8 cellular contexts compared by ENCODE assay signal in genomic region chr20:45771182-45771759, GRCh38. TPM values are rescaled to one million over a fixed set of nuclear protein-coding genes. Genes with fewer than 3 reads are reported as not detected.
DNase-seq lines count a peak whose midpoint lies in the region; ATAC-seq and TF ChIP-seq lines count a peak whose summit lies in the region.

No MANE protein-coding gene starts in this region.

- POLR2A ChIA-PET in BJ (lab: Charles Lee) (no interaction called here), HEK293 (lab: Yijun Ruan, JAX) (interaction anchor here (0.6 to 0.8 kb wide), 2 partner anchors 334 to 337 kb away, joined by 4 read pairs; no protein-coding TSS in a partner anchor)

- ATAC-seq in HG03139 (IDR thresholded peaks at IDR 0.05; ENCODE audit: unreplicated experiment): no peak

- H3K36me3 ChIP-seq in BJ (ENCODE audit: control insufficient read depth, insufficient read depth, low read length) (no peaks in the 10 kb centered on the region), HEK293 (ENCODE audit: control insufficient read depth in 2 of 2, insufficient read depth in 1 of 2, low read length in 2 of 2) (no peaks in the 10 kb centered on the region)

- H3K9me3 ChIP-seq in HEK293 (ENCODE audit: control insufficient read depth, insufficient read depth, low read depth, low read length): no peaks in the 10 kb centered on the region

- H3K4me3 ChIP-seq in BJ (ENCODE audit: low read depth, low read length) (no peak overlapping the region), HEK293 (ENCODE audit: low read depth, low read length) (no peak overlapping the region), lower leg skin (ENCODE audit: low read depth, poor library complexity, severe bottlenecking) (no peak overlapping the region)

- intact Hi-C loops in lower leg skin (cut with DNase I; ENCODE audit: low total_unique reads): loop anchor here (5.0 kb wide), 1 partner anchor 314 kb away; no protein-coding TSS in a partner anchor

- WGBS in lower leg skin, 2 donors: 23 to 28% methylated on average over 5 of the region's 5 CpGs

- H3K27ac ChIP-seq in HEK293 (ENCODE audit: extremely low read depth, low read depth, low read length): no peak overlapping the region

- CTCF ChIA-PET in BJ (lab: Yijun Ruan, JAX): interaction anchor here (0.7 to 3.3 kb wide), 62 partner anchors 9 to 555 kb away, joined by 3 to 38 read pairs (median 5); partner anchors contain the start of genes EPPIN, SYS1, WFDC10A and WFDC6
- CTCF ChIA-PET in HEK293 (lab: Yijun Ruan, JAX): interaction anchor here (0.6 to 2.8 kb wide), 88 partner anchors 9 to 759 kb away, joined by 3 to 53 read pairs (median 5); partner anchors contain the start of genes DBNDD2, DNTTIP1, EPPIN and SPINT4

- no peak for TF ChIP-seq POLR2A in lower leg skin (IDR thresholded peaks at IDR 0.05)

- H3K27me3 ChIP-seq in BJ (ENCODE audit: control insufficient read depth, insufficient read depth, low read length): peaks cover 18% of the 10 kb centered on the region

- TF ChIP-seq CTCF in BJ (IDR thresholded peaks at IDR 0.05; ENCODE audit: insufficient read depth, low read depth, low read length): peak; percentile 90
- TF ChIP-seq CTCF in HEK293 (tag by site-specific recombination; IDR thresholded peaks at IDR 0.05): peak; percentile 82
- TF ChIP-seq CTCF in lower leg skin (IDR thresholded peaks at IDR 0.05): peak in 1 of 3 donors; percentile 82

- H3K4me1 ChIP-seq in HEK293 (ENCODE audit: control insufficient read depth, insufficient read depth, low read length): no peaks in the 10 kb centered on the region

- DNase-seq in BJ (ENCODE audit: low read depth) (no peak), NCI-H524 (lab: John Stamatoyannopoulos, UW) (peak; percentile 47 to 78), dedifferentiated amniotic fluid mesenchymal stem cell (ENCODE audit: extremely low spot score) (peak; percentile 78), lower leg skin (ENCODE audit: low spot score in 2 of 2) (peak; percentile 81 to 95)
- peak; percentile 86 for DNase-seq in activated CD4-positive, alpha-beta T cell treated with anti-CD3 and anti-CD28 coated beads for 48 hours
- DNase-seq in stimulated activated CD4-positive, alpha-beta T cell treated with anti-CD3 and anti-CD28 coated beads, Interleukin-4, amount 100 ng/mL, for 4 hours: peak; percentile 72 to 78

TF ChIP-seq in HEK293, 187 proteins besides CTCF, POLR2A, EP300 and RAD21 (continues in another document):
- TF ChIP-seq EGR2 (tag by site-specific recombination; IDR thresholded peaks at IDR 0.05; ENCODE audit: low read depth): peak; percentile 49
- TF ChIP-seq ZNF398 (tag by site-specific recombination; IDR thresholded peaks at IDR 0.05): no peak
- no peak for TF ChIP-seq PRDM2 (tag by site-specific recombination; IDR thresholded peaks at IDR 0.05; ENCODE audit: borderline replicate concordance)
- TF ChIP-seq ZNF791 (tag by site-specific recombination; IDR thresholded peaks at IDR 0.05): no peak
- no peak for TF ChIP-seq ZNF555 (tag by site-specific recombination; conservative IDR thresholded peaks at IDR 0.05)
- TF ChIP-seq ZNF658 (tag by site-specific recombination; IDR thresholded peaks at IDR 0.05): no peak
- no peak for TF ChIP-seq GLIS1 (tag by site-specific recombination; IDR thresholded peaks at IDR 0.05)
- peak; percentile 44; the same call in 1 of the 2 replicates for TF ChIP-seq PRDM1 (tag by site-specific recombination; IDR thresholded peaks at IDR 0.05)

RNA-seq across cellular contexts. Expression of gene WFDC3, which starts 20.4 kb away (rescaled TPM):
- polyA plus RNA-seq in BJ (2011; rRNA removed): 0.71 and 0.78 TPM in 2 replicates
- polyA minus RNA-seq in BJ (2011; rRNA and poly(A)+ RNA removed): 0.51 and 0.76 TPM in 2 replicates
- 10 to 100 TPM in 3 of 4 donors, 1 to 10 TPM in 1; 8.4 to 37.2 (median 21.1) TPM for total RNA-seq in lower leg skin

RNA-seq across cellular contexts. Expression of gene DNTTIP1, which starts 20.5 kb away (rescaled TPM):
- polyA plus RNA-seq in BJ (2011; rRNA removed): 35.6 and 44.8 TPM in 2 replicates
- 10.5 and 14.5 TPM in 2 replicates for polyA minus RNA-seq in BJ (2011; rRNA and poly(A)+ RNA removed)
- 10 to 100 TPM; 24.5 to 62.9 (median 43.5) TPM for total RNA-seq in lower leg skin

RNA-seq across cellular contexts. Expression of gene UBE2C, which starts 41.2 kb away (rescaled TPM):
- 70.6 and 90.8 TPM in 2 replicates for polyA plus RNA-seq in BJ (2011; rRNA removed)
- 31.4 and 45.8 TPM in 2 replicates for polyA minus RNA-seq in BJ (2011; rRNA and poly(A)+ RNA removed)
- 10 to 100 TPM in 2 of 4 donors, 1 to 10 TPM in 2; 1.1 to 24.1 (median 10.2) TPM for total RNA-seq in lower leg skin

RNA-seq across cellular contexts. Expression of gene SPINT4, which starts 49.1 kb away (rescaled TPM):
- polyA plus RNA-seq in BJ (2011; rRNA removed): not detected in 2 replicates
- not detected in 2 replicates for polyA minus RNA-seq in BJ (2011; rRNA and poly(A)+ RNA removed)
- not detected for total RNA-seq in lower leg skin

RNA-seq across cellular contexts. Expression of gene TNNC2, which starts 55.8 kb away (rescaled TPM):
- 0.60 and 0.81 TPM in 2 replicates for polyA plus RNA-seq in BJ (2011; rRNA removed)
- polyA minus RNA-seq in BJ (2011; rRNA and poly(A)+ RNA removed): 0.36 TPM in 1 of 2 replicates, not detected in the other
- 10 to 100 TPM in 1 of 4 donors, 1 to 10 TPM in 2, not detected in 1; 1.4 to 10.7 (median 2.6) TPM for total RNA-seq in lower leg skin
